In the genomic region with DNA sequence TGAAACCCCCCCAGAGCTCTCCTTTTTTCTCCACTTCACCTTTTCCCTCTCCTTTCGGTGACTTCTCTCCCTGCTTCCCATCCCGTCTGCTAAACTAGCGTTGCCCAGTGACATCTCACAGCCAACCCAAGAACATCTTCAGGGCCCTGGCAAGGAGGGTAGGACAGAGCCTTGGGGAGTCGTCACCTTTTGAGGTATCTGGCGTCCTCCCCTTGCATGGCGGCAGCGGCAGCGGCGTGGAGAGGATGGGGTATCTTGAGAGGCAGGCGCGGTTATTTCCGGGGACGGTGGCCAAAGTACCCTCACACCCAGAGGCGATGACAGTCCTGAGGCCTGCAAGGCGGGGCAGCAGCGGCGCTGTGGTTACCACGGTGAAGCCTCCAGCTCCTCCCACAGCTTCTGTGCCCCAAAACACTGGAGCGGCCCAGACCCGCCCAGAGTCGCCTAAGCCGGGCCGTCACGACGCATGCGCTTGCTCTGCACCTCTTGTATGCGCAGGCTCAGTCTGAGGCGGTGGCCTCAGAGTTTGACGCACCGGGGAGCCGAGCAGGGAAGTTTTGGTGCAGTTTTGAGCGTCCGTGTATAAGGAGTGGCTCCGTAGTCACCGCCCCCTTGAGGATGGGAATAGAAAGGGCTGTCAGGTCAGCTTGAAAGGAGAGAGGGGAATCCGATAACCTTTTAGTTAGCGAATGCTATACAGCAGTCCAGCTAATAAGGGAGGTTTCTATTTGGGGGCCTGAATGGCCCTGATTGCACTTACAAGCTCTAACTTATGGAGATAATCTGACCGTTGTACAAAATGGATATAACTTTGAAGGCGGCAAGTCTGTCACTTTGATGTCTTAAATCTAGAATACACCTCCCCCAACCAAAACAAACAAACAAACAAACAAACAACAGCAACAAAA, we compare ENCODE assay signal across 7 cellular contexts. TPM values are rescaled to one million over a fixed set of nuclear protein-coding genes. Genes with fewer than 3 reads are reported as not detected.
DNase-seq lines count a peak whose midpoint lies in the region; ATAC-seq and TF ChIP-seq lines count a peak whose summit lies in the region.

A gene (minus strand): TSS at position 446 of the 908 bp plus-strand sequence. CDS start 228 bp downstream, at position 218.

- peak within 1 kb of the TSS; percentile 76 for H2AFZ ChIP-seq in hepatocyte

- H3K4me3 ChIP-seq in hepatocyte, result peak within 1 kb of the TSS; percentile 44

- peaks cover 33% of the 10 kb centered on the region for H3K79me2 ChIP-seq in hepatocyte

- no peaks in the 10 kb centered on the region for H3K36me3 ChIP-seq in hepatocyte (replicated peaks; ENCODE audit: insufficient read depth, low read depth)

- peak within 1 kb of the TSS; percentile 78 for H3K4me2 ChIP-seq in hepatocyte

- ATAC-seq in GM18502 (IDR thresholded peaks at IDR 0.05; ENCODE audit: poor library complexity, unreplicated experiment) (peak; percentile 99), HG02973 (IDR thresholded peaks at IDR 0.05; ENCODE audit: unreplicated experiment) (peak; percentile 97)

- WGBS in hepatocyte (ENCODE audit: low lambda C conversion rate, missing lambda C conversion rate), result 2% methylated on average over 39 of the region's 39 CpGs

- H4K20me1 ChIP-seq in hepatocyte (ENCODE audit: insufficient read depth, poor library complexity, severe bottlenecking), result no peaks in the 10 kb centered on the region

- no peaks in the 10 kb centered on the region for H3K9me3 ChIP-seq in hepatocyte (ENCODE audit: low read depth)

- H3K9me2 ChIP-seq in hepatocyte (replicated peaks; ENCODE audit: insufficient read depth), result no peaks in the 10 kb centered on the region

- peak within 1 kb of the TSS; percentile 73 for H3K27ac ChIP-seq in hepatocyte

- DNase-seq in NCI-H2029 (lab: John Stamatoyannopoulos, UW) (peak; percentile 79), T-helper 9 cell (peak; percentile 90), astrocyte of the hippocampus (ENCODE audit: low read depth, low spot score) (peak; percentile 99), hepatocyte (ENCODE audit: low spot score) (peak; percentile 98), retina (peak; percentile 95)

- TF ChIP-seq CTCF in hepatocyte (IDR thresholded peaks at IDR 0.05; ENCODE audit: poor library complexity), result peak; percentile 58

- H3K4me1 ChIP-seq in hepatocyte (ENCODE audit: insufficient read depth), result no peaks in the 10 kb centered on the region

- no peaks in the 10 kb centered on the region for H3K27me3 ChIP-seq in hepatocyte

RNA-seq across cellular contexts. Expression of the gene that starts here (rescaled TPM):
- 20.0 and 28.2 TPM in 2 replicates for total RNA-seq in hepatocyte
- polyA plus RNA-seq in hepatocyte, result 15.4 and 18.9 TPM in 2 replicates

Comparison
In these comparisons a context has a peak if more than half of its experiments do, and no peak if none do; other contexts are left out.
1. Peak in every context shown above with its lines: DNase-seq, ATAC-seq, H3K4me3 ChIP-seq and H3K27ac ChIP-seq.